ENCODE assay signal across 36 cellular contexts in the genomic region with DNA sequence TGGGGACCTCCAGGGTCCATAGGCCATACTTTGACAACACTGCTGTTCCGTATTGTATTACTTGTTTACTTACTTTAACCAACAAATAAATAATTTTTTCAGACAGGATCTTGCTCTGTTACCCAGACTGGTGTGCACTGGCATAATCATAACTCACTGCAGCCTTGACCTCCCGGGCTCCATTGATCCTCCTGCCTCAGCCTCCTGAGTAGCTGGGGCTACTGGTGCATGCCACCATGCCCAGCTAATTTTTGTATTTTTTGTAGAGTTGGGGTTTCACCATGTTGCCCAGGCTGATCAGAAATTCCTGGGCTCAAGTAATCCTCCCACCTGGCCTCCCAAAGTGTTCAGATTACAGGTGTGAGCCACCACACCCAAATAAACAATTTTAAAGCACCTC.
DNase-seq lines count a peak whose midpoint lies in the region; ATAC-seq, FAIRE-seq and TF ChIP-seq lines count a peak whose summit lies in the region.
"Had no signal": no experiment of that assay in that cellular context is flagged by ENCODE, and none has a peak within 500 bp of the region (broad histone marks: within the 10 kb centered on the region; RNA-seq: fewer than 3 reads in every experiment).

No MANE protein-coding gene starts in this region.

- TF ChIP-seq POLR2A in HepG2 (IDR thresholded peaks at IDR 0.05; ENCODE audit: insufficient read depth in 1 of 2, low read depth in 2 of 2, low read length in 2 of 2) (no peak), right lobe of liver (IDR thresholded peaks at IDR 0.05) (no peak)

- H3K4ac ChIP-seq in trophoblast cell (ENCODE audit: low read depth, low read length), result no peak overlapping the region

- POLR2A ChIA-PET in HepG2 (lab: Yijun Ruan, JAX), result no interaction called here

- H3K4me1 ChIP-seq in HepG2 (ENCODE audit: insufficient read depth, low read length), result peaks cover 68% of the 10 kb centered on the region
- no peaks in the 10 kb centered on the region for H3K4me1 ChIP-seq in right lobe of liver
- no peaks in the 10 kb centered on the region for H3K4me1 ChIP-seq in astrocyte (ENCODE audit: insufficient read depth, low read length)
- H3K4me1 ChIP-seq in endodermal cell (ENCODE audit: control insufficient read depth, insufficient read depth, low read length), result peaks cover 6% of the 10 kb centered on the region
- H3K4me1 ChIP-seq in trophoblast cell (ENCODE audit: control insufficient read depth in 1 of 2, insufficient read depth in 2 of 2, low read length in 2 of 2), result peaks cover 0 to 10% of the 10 kb centered on the region in 2 experiments
- H3K4me1 ChIP-seq: BE2C, BLaER1 had no signal

- H3K36me3 ChIP-seq in HepG2 (replicated peaks in 1 of 2; ENCODE audit: control insufficient read depth in 1 of 2, insufficient read depth in 2 of 2, low read length in 2 of 2), result no peaks in the 10 kb centered on the region
- H3K36me3 ChIP-seq in right lobe of liver, result no peaks in the 10 kb centered on the region
- H3K36me3 ChIP-seq in astrocyte (ENCODE audit: insufficient read depth, low read length), result no peaks in the 10 kb centered on the region
- no peaks in the 10 kb centered on the region for H3K36me3 ChIP-seq in endodermal cell (ENCODE audit: control insufficient read depth, insufficient read depth, low read length)
- no peaks in the 10 kb centered on the region for H3K36me3 ChIP-seq in trophoblast cell (ENCODE audit: control insufficient read depth in 1 of 2, insufficient read depth in 2 of 2, low read length in 2 of 2)
- H3K36me3 ChIP-seq: BE2C, BLaER1 had no signal

- no peak overlapping the region for H2BK120ac ChIP-seq in trophoblast cell (ENCODE audit: insufficient read depth, low read length, poor library complexity)

- no peak overlapping the region for H3K18ac ChIP-seq in trophoblast cell (ENCODE audit: low read length)

- H2BK5ac ChIP-seq in trophoblast cell (ENCODE audit: low read depth, low read length, poor library complexity), result no peak overlapping the region

- H3K27me3 ChIP-seq in HepG2 (ENCODE audit: control insufficient read depth in 1 of 2, insufficient read depth in 2 of 2, low read length in 2 of 2) (no peaks in the 10 kb centered on the region), right lobe of liver (no peaks in the 10 kb centered on the region), astrocyte (ENCODE audit: insufficient read depth, low read length) (peaks cover 7% of the 10 kb centered on the region), endodermal cell (ENCODE audit: control insufficient read depth, insufficient read depth, low read length, poor library complexity, severe bottlenecking) (no peaks in the 10 kb centered on the region), trophoblast cell (ENCODE audit: insufficient read depth, low read length) (no peaks in the 10 kb centered on the region)
- H3K27me3 ChIP-seq: BE2C; BLaER1; BLaER1 treated with 17β-estradiol and CSF1 and Interleukin-3, amounts not matched to agents 10 nM and 100 nM had no signal

- peaks cover 30% of the 10 kb centered on the region for H3K9me3 Mint-ChIP-seq in astrocyte (ENCODE audit: unreplicated experiment)
- peaks cover 24% of the 10 kb centered on the region for H3K9me3 Mint-ChIP-seq in endodermal cell

- DNase-seq in HepG2 (ENCODE audit: low spot score), result no peak
- no peak for DNase-seq in right lobe of liver
- no peak for DNase-seq in astrocyte (ENCODE audit: low read depth)
- DNase-seq in endodermal cell, result peak; percentile 3
- DNase-seq in trophoblast cell, result no peak
- DNase-seq in GM19238 (ENCODE audit: insufficient read length, low spot score), result no peak
- DNase-seq in NCI-H345 treated with DMSO at 0.1 percent for 48 hours (lab: John Stamatoyannopoulos, UW; ENCODE audit: unreplicated experiment), result no peak
- DNase-seq: 8988T; ACHN; AML-193; BE2C; C1 segment of cervical spinal cord; Caco-2; Calu3; CD4-positive, alpha-beta memory T cell; CD4-positive, alpha-beta T cell; CD4-positive, CD25-positive, alpha-beta regulatory T cell; CD8-positive, alpha-beta memory T cell; CD8-positive, alpha-beta T cell; COR-L47; DMS 273 treated with DMSO at 0.1 percent for 48 hours; DMS153; DMS53; DMS79; DMS79 treated with DMSO at 0.1 percent for 48 hours; DND-41; EL had no signal

- no peak overlapping the region for H2BK12ac ChIP-seq in trophoblast cell (ENCODE audit: low read length)

- H3K23ac ChIP-seq in trophoblast cell (ENCODE audit: low read length), result no peak overlapping the region

- no peak overlapping the region for H4K12ac ChIP-seq in trophoblast cell (ENCODE audit: low read depth, low read length)

- H4K8ac ChIP-seq in trophoblast cell (ENCODE audit: low read depth, low read length), result no peak overlapping the region

- H2AK5ac ChIP-seq in trophoblast cell (ENCODE audit: low read length), result no peak overlapping the region

- FAIRE-seq in HepG2 (lab: Jason Lieb, UNC) (no peak), astrocyte (lab: Jason Lieb, UNC) (no peak)
- FAIRE-seq: A204.1, A549, D721Med had no signal

- ATAC-seq in HepG2 (no peak), right lobe of liver (no peak), GM21423 (IDR thresholded peaks at IDR 0.05; ENCODE audit: unreplicated experiment) (no peak)
- ATAC-seq: A549; CD8-positive, alpha-beta T cell had no signal

- H3K4me3 ChIP-seq in HepG2 (replicated peaks in 1 of 3; ENCODE audit: insufficient read depth in 1 of 3, low read depth in 2 of 3, low read length in 3 of 3) (no peak overlapping the region), right lobe of liver (no peak overlapping the region), astrocyte (ENCODE audit: insufficient read depth, low read depth, low read length) (no peak overlapping the region), endodermal cell (ENCODE audit: low read length) (no peak overlapping the region), trophoblast cell (ENCODE audit: low read depth, low read length) (no peak overlapping the region)
- H3K4me3 ChIP-seq: A549; BLaER1; BLaER1 treated with 17β-estradiol and CSF1 and Interleukin-3, amounts not matched to agents 10 nM and 100 nM had no signal

- no peak overlapping the region for H3K9ac ChIP-seq in HepG2 (ENCODE audit: insufficient read depth, low read depth, low read length)
- no peak overlapping the region for H3K9ac ChIP-seq in astrocyte (ENCODE audit: low read length)
- no peak overlapping the region for H3K9ac ChIP-seq in endodermal cell (ENCODE audit: extremely low read depth, low read length, poor library complexity, severe bottlenecking)
- peak overlapping the region; percentile 41 for H3K9ac ChIP-seq in trophoblast cell (ENCODE audit: low read length)
- H3K9ac ChIP-seq: BLaER1; BLaER1 treated with 17β-estradiol and CSF1 and Interleukin-3, amounts not matched to agents 10 nM and 100 nM had no signal

- 70% methylated on average over 2 of the region's 2 CpGs for WGBS in HepG2 (ENCODE audit: low lambda C conversion rate)
- 94% methylated on average over 2 of the region's 2 CpGs for WGBS in right lobe of liver (ENCODE audit: insufficient coverage, low coverage, low lambda C conversion rate, missing lambda C conversion rate)
- 92 to 97% methylated on average over 2 of the region's 2 CpGs for WGBS in endodermal cell (ENCODE audit: insufficient coverage in 1 of 2, insufficient read length in 1 of 2), 2 experiments
- WGBS in trophoblast cell (ENCODE audit: extremely low coverage, insufficient coverage, insufficient read length), result no CpG with 5 or more reads among the region's 2 CpGs

- H3K79me2 ChIP-seq in HepG2 (ENCODE audit: insufficient read depth, low read length), result no peaks in the 10 kb centered on the region
- no peaks in the 10 kb centered on the region for H3K79me2 ChIP-seq in astrocyte (ENCODE audit: insufficient read depth, low read length)
- no peaks in the 10 kb centered on the region for H3K79me2 ChIP-seq in trophoblast cell (ENCODE audit: control insufficient read depth, insufficient read depth, low read length, poor library complexity)

- CTCF ChIA-PET in HepG2 (lab: Yijun Ruan, JAX; ENCODE audit: low intra/inter-chr PET ratio, low total read pairs), result no interaction called here

- H4K20me1 ChIP-seq in HepG2 (ENCODE audit: insufficient read depth, low read length) (no peaks in the 10 kb centered on the region), astrocyte (ENCODE audit: insufficient read depth, low read length) (no peaks in the 10 kb centered on the region)
- H4K20me1 ChIP-seq: BLaER1; BLaER1 treated with 17β-estradiol and CSF1 and Interleukin-3, amounts not matched to agents 10 nM and 100 nM had no signal

- no peak overlapping the region for H3K14ac ChIP-seq in trophoblast cell (ENCODE audit: low read length)

- H3K4me3 Mint-ChIP-seq in astrocyte (ENCODE audit: unreplicated experiment) (peak overlapping the region; percentile 66), endodermal cell (no peak overlapping the region)
- H3K4me3 Mint-ChIP-seq: B cell; CD4-positive, alpha-beta memory T cell; CD4-positive, alpha-beta T cell; CD4-positive, CD25-positive, alpha-beta regulatory T cell; CD8-positive, alpha-beta memory T cell; CD8-positive, alpha-beta T cell had no signal

- TF ChIP-seq RAD21 in HepG2 (CRISPR knock-in tag; IDR thresholded peaks at IDR 0.05), result no peak

- no peak overlapping the region for H4K91ac ChIP-seq in trophoblast cell (ENCODE audit: low read depth, low read length)

- H3K27ac ChIP-seq in HepG2 (ENCODE audit: extremely low read length, insufficient read depth, low read length), result peak overlapping the region; percentile 18
- no peak overlapping the region for H3K27ac ChIP-seq in right lobe of liver
- no peak overlapping the region for H3K27ac ChIP-seq in astrocyte (ENCODE audit: low read depth, low read length)
- H3K27ac ChIP-seq in endodermal cell (ENCODE audit: low read depth, low read length), result no peak overlapping the region
- H3K27ac ChIP-seq in trophoblast cell (ENCODE audit: low read depth, low read length), result no peak overlapping the region
- H3K27ac ChIP-seq: 22Rv1; A549; BLaER1; BLaER1 treated with 17β-estradiol and CSF1 and Interleukin-3, amounts not matched to agents 10 nM and 100 nM; C4-2B had no signal

- TF ChIP-seq EP300 in HepG2 (IDR thresholded peaks at IDR 0.05; ENCODE audit: low read depth in 2 of 2, low read length in 2 of 2) (no peak), HepG2 (CRISPR knock-in tag; IDR thresholded peaks at IDR 0.05; ENCODE audit: borderline replicate concordance) (no peak)

- no TSS peak for BruUV-seq in HepG2 (replicated peaks; lab: Mats Ljungman, UMichigan)

- H3K27me3 Mint-ChIP-seq in astrocyte (ENCODE audit: low read depth, unreplicated experiment), result no peaks in the 10 kb centered on the region
- peaks cover 11% of the 10 kb centered on the region for H3K27me3 Mint-ChIP-seq in endodermal cell (ENCODE audit: insufficient read depth)
- H3K27me3 Mint-ChIP-seq: CD4-positive, alpha-beta memory T cell; CD4-positive, alpha-beta T cell had no signal

- in situ Hi-C loops in HepG2 (cut with HindIII; ENCODE audit: extremely low pct_ligation_motif_present, low pct_unique_long_range_greater_than_20kb), result no loop called here

- no peak overlapping the region for H2AFZ ChIP-seq in HepG2 (ENCODE audit: low read length)
- no peak overlapping the region for H2AFZ ChIP-seq in astrocyte (ENCODE audit: low read depth, low read length)
- H2AFZ ChIP-seq in trophoblast cell (ENCODE audit: insufficient read depth, low read length, poor library complexity), result no peak overlapping the region

- H3K9me3 ChIP-seq in HepG2 (ENCODE audit: low read length) (no peaks in the 10 kb centered on the region), right lobe of liver (no peaks in the 10 kb centered on the region), astrocyte (ENCODE audit: insufficient read depth, low read depth, low read length) (no peaks in the 10 kb centered on the region), endodermal cell (ENCODE audit: control insufficient read depth, low read length) (peaks cover 23% of the 10 kb centered on the region), trophoblast cell (ENCODE audit: insufficient read depth, low read depth, low read length) (peaks cover 6% of the 10 kb centered on the region)
- H3K9me3 ChIP-seq: A549, BE2C had no signal

- intact Hi-C loops in HepG2 (cut with micrococcal nuclease; ENCODE audit: unreplicated experiment), result no loop called here
- intact Hi-C loops in right lobe of liver (cut with DNase I), result loop anchor here in 1 of 2 donors (10.0 kb wide), 1 partner anchor 48 kb away; no protein-coding TSS in a partner anchor

- peaks cover 17% of the 10 kb centered on the region for H3K4me1 Mint-ChIP-seq in astrocyte (ENCODE audit: low read depth, unreplicated experiment)
- peaks cover 23% of the 10 kb centered on the region for H3K4me1 Mint-ChIP-seq in endodermal cell
- H3K4me1 Mint-ChIP-seq: CD4-positive, alpha-beta memory T cell; CD4-positive, CD25-positive, alpha-beta regulatory T cell; CD8-positive, alpha-beta memory T cell had no signal

- H3K36me3 Mint-ChIP-seq in astrocyte (ENCODE audit: low read depth, unreplicated experiment), result peaks cover 8% of the 10 kb centered on the region
- H3K36me3 Mint-ChIP-seq in endodermal cell (ENCODE audit: low read depth), result peaks cover 5% of the 10 kb centered on the region
- H3K36me3 Mint-ChIP-seq: CD4-positive, CD25-positive, alpha-beta regulatory T cell had no signal

- H3K27ac Mint-ChIP-seq in astrocyte (ENCODE audit: unreplicated experiment), result no peak overlapping the region
- H3K27ac Mint-ChIP-seq in endodermal cell, result no peak overlapping the region
- H3K27ac Mint-ChIP-seq: B cell; CD4-positive, alpha-beta T cell; CD4-positive, CD25-positive, alpha-beta regulatory T cell; CD8-positive, alpha-beta T cell had no signal

- TF ChIP-seq CTCF in HepG2 (CRISPR knock-in tag; IDR thresholded peaks at IDR 0.05) (no peak), right lobe of liver (IDR thresholded peaks at IDR 0.05) (no peak), astrocyte (IDR thresholded peaks at IDR 0.05; ENCODE audit: insufficient read depth, low read depth, low read length) (no peak), endodermal cell (conservative IDR thresholded peaks at IDR 0.05) (no peak)

- peaks cover 2% of the 10 kb centered on the region for H3K79me1 ChIP-seq in trophoblast cell (ENCODE audit: low read length)

- H3K4me2 ChIP-seq in HepG2 (ENCODE audit: low read depth, low read length), result no peak overlapping the region
- H3K4me2 ChIP-seq in astrocyte (ENCODE audit: low read length), result no peak overlapping the region
- H3K4me2 ChIP-seq in trophoblast cell (ENCODE audit: low read length), result no peak overlapping the region
- H3K4me2 ChIP-seq: A549, BLaER1 had no signal
